ENCODE assay signal across 8 cellular contexts in the genomic region with DNA sequence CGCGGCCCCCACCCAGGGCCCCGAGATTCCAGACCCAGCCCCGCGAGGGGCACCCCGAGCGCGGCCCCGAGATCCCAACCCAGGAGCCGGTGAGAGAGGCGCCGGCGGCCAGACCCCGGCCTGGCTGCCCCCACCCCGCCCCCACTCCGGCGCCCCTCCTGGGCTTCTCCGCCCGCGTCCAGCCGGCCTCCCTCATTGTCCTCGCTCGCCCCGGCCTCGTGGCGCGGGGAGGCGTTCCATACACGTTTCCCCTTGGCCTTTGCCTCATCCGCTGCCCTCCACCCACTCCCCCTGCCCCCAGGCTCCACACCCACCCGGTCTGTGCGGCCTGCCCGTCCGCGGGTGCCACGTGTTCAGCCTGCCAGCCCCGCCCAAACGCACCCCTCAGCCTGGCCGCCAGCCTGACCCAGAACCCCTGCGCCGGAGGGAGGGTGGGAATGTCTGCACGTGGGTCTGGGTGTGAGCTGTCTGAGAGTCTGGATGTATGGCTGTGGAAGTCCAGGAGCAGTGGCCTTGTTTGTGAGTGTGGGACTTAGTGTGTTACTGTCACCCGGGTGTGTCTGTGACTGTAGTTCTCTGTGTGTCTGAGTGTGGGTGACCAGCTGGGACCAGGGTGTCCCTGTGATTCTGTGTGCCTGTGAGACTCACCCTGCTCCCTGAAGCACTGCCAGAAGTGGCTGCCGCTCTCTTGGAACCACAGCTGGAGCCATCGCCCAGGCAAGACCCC. TPM values are rescaled to one million over a fixed set of nuclear protein-coding genes. Genes with fewer than 3 reads are reported as not detected.
DNase-seq lines count a peak whose midpoint lies in the region; ATAC-seq and TF ChIP-seq lines count a peak whose summit lies in the region.

No MANE protein-coding gene starts in this region.

- H3K27me3 ChIP-seq in Loucy (ENCODE audit: insufficient read depth, low read length, poor library complexity, severe bottlenecking) (no peaks in the 10 kb centered on the region), foreskin keratinocyte (no peaks in the 10 kb centered on the region)

- peaks cover 36% of the 10 kb centered on the region for H4K20me1 ChIP-seq in Loucy (ENCODE audit: insufficient read depth, low read length, poor library complexity, severe bottlenecking)

- H3K9me2 ChIP-seq in Loucy (replicated peaks; ENCODE audit: low read depth, low read length), result no peaks in the 10 kb centered on the region

- H3K4me2 ChIP-seq in Loucy (ENCODE audit: low read depth, low read length, poor library complexity, severe bottlenecking), result peak overlapping the region; percentile 70

- peak; percentile 28 for ATAC-seq in foreskin keratinocyte
- peak; percentile 61 for ATAC-seq in omental fat pad (ENCODE audit: low FRiP score)
- no peak for ATAC-seq in HG03432 (IDR thresholded peaks at IDR 0.05; ENCODE audit: unreplicated experiment)
- no peak for ATAC-seq in GM18517 (IDR thresholded peaks at IDR 0.05; ENCODE audit: unreplicated experiment)

- TF ChIP-seq CTCF in Loucy (conservative IDR thresholded peaks at IDR 0.05; ENCODE audit: low read length), result no peak
- no peak for TF ChIP-seq CTCF in foreskin keratinocyte (conservative IDR thresholded peaks at IDR 0.05)
- TF ChIP-seq CTCF in omental fat pad (IDR thresholded peaks at IDR 0.05), result no peak

- H3K79me2 ChIP-seq in Loucy (ENCODE audit: insufficient read depth, low read length), result peaks cover 47% of the 10 kb centered on the region

- H3F3A ChIP-seq in Loucy (ENCODE audit: low read depth), result no peaks in the 10 kb centered on the region

- peak overlapping the region; percentile 81 for H3K9ac ChIP-seq in Loucy (ENCODE audit: low read depth, low read length, poor library complexity, severe bottlenecking)

- H3K4me1 ChIP-seq in Loucy (ENCODE audit: insufficient read depth, low read length, poor library complexity, severe bottlenecking), result peaks cover 45% of the 10 kb centered on the region
- H3K4me1 ChIP-seq in foreskin keratinocyte, result peaks cover 6% of the 10 kb centered on the region

- peak; percentile 32 for DNase-seq in NCI-H2107 treated with DMSO at 0.1 percent for 48 hours (lab: John Stamatoyannopoulos, UW; ENCODE audit: unreplicated experiment)
- no peak for DNase-seq in NCI-H2107 (lab: John Stamatoyannopoulos, UW)
- peak; percentile 78 for DNase-seq in activated CD8-positive, alpha-beta memory T cell treated with anti-CD3 and anti-CD28 coated beads, Interleukin-2, amount 50 U/mL, for 48 hours
- peak in 1 of 2 donors; percentile 39 for DNase-seq in foreskin keratinocyte
- DNase-seq in omental fat pad (ENCODE audit: low spot score), result no peak

- H3K36me3 ChIP-seq in Loucy (ENCODE audit: insufficient read depth, low read length), result no peaks in the 10 kb centered on the region

- peak overlapping the region; percentile 59; the same call in 1 of the 2 replicates for H2AFZ ChIP-seq in Loucy (ENCODE audit: low read length)

- H3K4me3 ChIP-seq in Loucy (ENCODE audit: low read length, poor library complexity, severe bottlenecking), result peak overlapping the region; percentile 74

- H3K9me3 ChIP-seq in Loucy (ENCODE audit: insufficient read depth, low read depth, low read length), result no peaks in the 10 kb centered on the region

- peak overlapping the region; percentile 78 for H3K27ac ChIP-seq in foreskin keratinocyte

RNA-seq across cellular contexts. Expression of a gene that starts 0.7 kb away (rescaled TPM):
- total RNA-seq in foreskin keratinocyte (90.6 and 99.1 TPM in 2 replicates), omental fat pad (10 to 100 TPM; 20.3 to 67.9 (median 42.6) TPM)
- 93.3 and 101 TPM in 2 replicates for polyA plus RNA-seq in foreskin keratinocyte

RNA-seq across cellular contexts. Expression of a gene that starts 4.9 kb away (rescaled TPM):
- total RNA-seq in foreskin keratinocyte (170 and 176 TPM in 2 replicates), omental fat pad (100 to 1,000 TPM; 111 to 223 (median 139) TPM)
- polyA plus RNA-seq in foreskin keratinocyte, result 207 and 211 TPM in 2 replicates

RNA-seq across cellular contexts. Expression of a gene that starts 9.9 kb away (rescaled TPM):
- 28.5 and 33.3 TPM in 2 replicates for total RNA-seq in foreskin keratinocyte
- 27.1 and 34.1 TPM in 2 replicates for polyA plus RNA-seq in foreskin keratinocyte
- 10 to 100 TPM; 18.1 to 67.5 (median 23.1) TPM for total RNA-seq in omental fat pad

RNA-seq across cellular contexts. Expression of a gene that starts 11.7 kb away (rescaled TPM):
- total RNA-seq in foreskin keratinocyte (12.4 and 12.9 TPM in 2 replicates), omental fat pad (1 to 10 TPM; 2.3 to 3.6 (median 2.8) TPM)
- 17.0 and 17.7 TPM in 2 replicates for polyA plus RNA-seq in foreskin keratinocyte

RNA-seq across cellular contexts. Expression of a gene that starts 32.9 kb away (rescaled TPM):
- total RNA-seq in foreskin keratinocyte, result 30.1 and 32.9 TPM in 2 replicates
- 23.6 and 25.9 TPM in 2 replicates for polyA plus RNA-seq in foreskin keratinocyte
- total RNA-seq in omental fat pad, result 10 to 100 TPM; 18.7 to 23.2 (median 21.1) TPM

Comparison
In these comparisons a context has a peak if more than half of its experiments do, and no peak if none do; other contexts are left out.
1. DNase-seq: peak in NCI-H2107 treated with DMSO at 0.1 percent for 48 hours (single experiment) and activated CD8-positive, alpha-beta memory T cell treated with anti-CD3 and anti-CD28 coated beads, Interleukin-2, amount 50 U/mL, for 48 hours (single experiment); none in NCI-H2107 (single experiment) and omental fat pad (single experiment).
2. ATAC-seq: peak in foreskin keratinocyte (single experiment) and omental fat pad (single experiment); none in HG03432 (single experiment) and GM18517 (single experiment).